ENCODE assay signal across 11 cellular contexts in genomic region chr10:101485681-101486554, GRCh38.
DNase-seq lines count a peak whose midpoint lies in the region; ATAC-seq and TF ChIP-seq lines count a peak whose summit lies in the region.
"Had no signal": no experiment of that assay in that cellular context is flagged by ENCODE, and none has a peak within 500 bp of the region (broad histone marks: within the 10 kb centered on the region; RNA-seq: fewer than 3 reads in every experiment).

No MANE protein-coding gene starts in this region.

- H3K9me2 ChIP-seq in PC-3 (replicated peaks; ENCODE audit: low read length): no peaks in the 10 kb centered on the region

- H3K36me3 ChIP-seq in IMR-90 (ENCODE audit: control insufficient read depth, insufficient read depth, low read length) (no peaks in the 10 kb centered on the region), psoas muscle (ENCODE audit: insufficient read depth in 1 of 2, low read depth in 1 of 2) (no peaks in the 10 kb centered on the region), PC-3 (ENCODE audit: low read depth, low read length) (no peaks in the 10 kb centered on the region)

- 0 out of 2 replicates have a peak overlapping the region, but pooled peaks have one; percentile 31 for H3K23ac ChIP-seq in IMR-90 (ENCODE audit: low read depth, low read length)

- H3K18ac ChIP-seq in IMR-90 (ENCODE audit: low read depth, low read length): no peak overlapping the region

- POLR2A ChIA-PET in IMR-90 (lab: Charles Lee; ENCODE audit: unreplicated experiment): no interaction called here
- POLR2A ChIA-PET in PC-3 (lab: Charles Lee; ENCODE audit: unreplicated experiment): no interaction called here

- H3K79me1 ChIP-seq in IMR-90 (ENCODE audit: low read depth in 1 of 2, low read length in 2 of 2): peaks cover 0 to 4% of the 10 kb centered on the region in 2 experiments; a peak in 1 of 4 replicates

- H4K20me1 ChIP-seq in IMR-90 (ENCODE audit: insufficient read depth, low read length) (peaks cover 9% of the 10 kb centered on the region), PC-3 (ENCODE audit: low read length) (no peaks in the 10 kb centered on the region)

- no peaks in the 10 kb centered on the region for H3K9me3 ChIP-seq in IMR-90 (ENCODE audit: control insufficient read depth, insufficient read depth, low read length)
- no peaks in the 10 kb centered on the region for H3K9me3 ChIP-seq in psoas muscle
- no peaks in the 10 kb centered on the region for H3K9me3 ChIP-seq in PC-3 (ENCODE audit: low read length)

- H2BK20ac ChIP-seq in IMR-90 (ENCODE audit: low read depth, low read length): no peak overlapping the region

- no TSS peak for BruUV-seq in IMR-90 (replicated peaks; lab: Mats Ljungman, UMichigan)
- BruUV-seq in PC-3 (replicated peaks; lab: Mats Ljungman, UMichigan): no TSS peak

- DNase-seq in IMR-90 (no peak), NCI-H69 (lab: John Stamatoyannopoulos, UW) (peak; percentile 95), fibroblast of pulmonary artery (ENCODE audit: low read depth) (peak; percentile 10), psoas muscle (peak in 1 of 2 donors; percentile 17), NCI-H2029 treated with DMSO at 0.1 percent for 48 hours (lab: John Stamatoyannopoulos, UW) (no peak), PC-3 (no peak), iPS-NIHi11 (ENCODE audit: low spot score) (no peak), NCI-H187 (lab: John Stamatoyannopoulos, UW) (no peak)
- DNase-seq: GOT3, naive B cell had no signal

- H3K27ac ChIP-seq in IMR-90 (ENCODE audit: insufficient read depth, low read length) (no peak overlapping the region), psoas muscle (peak overlapping the region; percentile 78), PC-3 (ENCODE audit: low read length) (no peak overlapping the region)
- H3K27ac ChIP-seq: KMS-11 had no signal

- in situ Hi-C loops in IMR-90 (cut with MboI; ENCODE audit: low sequenced_read_pairs): no loop called here

- TF ChIP-seq CTCF in IMR-90 (conservative IDR thresholded peaks at IDR 0.05; ENCODE audit: low read depth, low read length) (no peak), fibroblast of pulmonary artery (IDR thresholded peaks at IDR 0.05; ENCODE audit: low read length, missing control alignments) (no peak), psoas muscle (IDR thresholded peaks at IDR 0.05) (no peak), PC-3 (conservative IDR thresholded peaks at IDR 0.05; ENCODE audit: low read depth, low read length) (no peak)

- H3F3A ChIP-seq in PC-3 (ENCODE audit: low read length, unreplicated experiment): no peaks in the 10 kb centered on the region

- H3K79me2 ChIP-seq in PC-3 (ENCODE audit: low read length): no peaks in the 10 kb centered on the region

- intact Hi-C loops in IMR-90 (cut with micrococcal nuclease) (no loop called here), psoas muscle (cut with DNase I) (loop anchor here in 1 of 2 donors (2.0 kb wide), 1 partner anchor 259 kb away; no protein-coding TSS in a partner anchor), PC-3 (cut with micrococcal nuclease) (no loop called here)

- TF ChIP-seq POLR2A in IMR-90 (IDR thresholded peaks at IDR 0.05; ENCODE audit: low read depth, low read length): no peak

- no peak overlapping the region for H4K91ac ChIP-seq in IMR-90 (ENCODE audit: insufficient read depth, low read depth, low read length)

- H3K56ac ChIP-seq in IMR-90 (ENCODE audit: extremely low read depth, insufficient read depth, low read length): no peak overlapping the region

- no peak overlapping the region for H4K5ac ChIP-seq in IMR-90 (ENCODE audit: low read depth, low read length)

- dilution Hi-C loops in IMR-90 (cut with HindIII; ENCODE audit: low sequenced_read_pairs, unreplicated experiment): no loop called here

- H3K4me1 ChIP-seq in IMR-90 (ENCODE audit: control insufficient read depth, insufficient read depth, low read length): no peaks in the 10 kb centered on the region
- peaks cover 52% of the 10 kb centered on the region for H3K4me1 ChIP-seq in psoas muscle
- H3K4me1 ChIP-seq in PC-3 (ENCODE audit: insufficient read depth, low read length): 0 out of 2 replicates have a peak, but pooled peaks cover 4% of the 10 kb centered on the region

- H3K9ac ChIP-seq in IMR-90 (ENCODE audit: low read depth, low read length) (no peak overlapping the region), PC-3 (ENCODE audit: low read length) (no peak overlapping the region)
- H3K9ac ChIP-seq: KMS-11 had no signal

- H4K8ac ChIP-seq in IMR-90 (ENCODE audit: low read depth in 2 of 2, low read length in 2 of 2): no peak overlapping the region

- H3K27me3 ChIP-seq in IMR-90 (ENCODE audit: control insufficient read depth, insufficient read depth, low read length): no peaks in the 10 kb centered on the region
- H3K27me3 ChIP-seq in psoas muscle (ENCODE audit: insufficient read depth in 3 of 3, low read length in 2 of 3): no peaks in the 10 kb centered on the region
- no peaks in the 10 kb centered on the region for H3K27me3 ChIP-seq in PC-3 (ENCODE audit: low read length)

- H3K14ac ChIP-seq in IMR-90 (replicated peaks; ENCODE audit: low read depth, low read length): no peak overlapping the region

- no peak overlapping the region for H2BK120ac ChIP-seq in IMR-90 (ENCODE audit: low read depth, low read length)

- no peak overlapping the region for H2AK9ac ChIP-seq in IMR-90 (replicated peaks; ENCODE audit: low read depth, low read length, poor library complexity)

- H3K4me3 ChIP-seq in IMR-90 (ENCODE audit: insufficient read depth, low read depth, low read length) (no peak overlapping the region), fibroblast of pulmonary artery (replicated peaks; ENCODE audit: low read depth, low read length) (no peak overlapping the region), psoas muscle (peak overlapping the region; percentile 66), PC-3 (ENCODE audit: low read length) (no peak overlapping the region)

- CTCF ChIA-PET in IMR-90 (lab: Yijun Ruan, JAX) (interaction anchor here (2.3 kb wide), 1 partner anchor 19 kb away, joined by 11 read pairs; no protein-coding TSS in a partner anchor), PC-3 (lab: Charles Lee) (interaction anchor here (0.7 kb wide), 1 partner anchor 1353 kb away, joined by 3 read pairs; no protein-coding TSS in a partner anchor)

- H2AFZ ChIP-seq in IMR-90 (replicated peaks; ENCODE audit: low read length, poor library complexity) (no peak overlapping the region), PC-3 (ENCODE audit: low read length) (no peak overlapping the region)

- H2BK5ac ChIP-seq in IMR-90 (ENCODE audit: low read depth, low read length, poor library complexity, severe bottlenecking): no peak overlapping the region

- TF ChIP-seq RAD21 in IMR-90 (IDR thresholded peaks at IDR 0.05; ENCODE audit: low read length): no peak

- H3K4ac ChIP-seq in IMR-90 (ENCODE audit: low read depth, low read length): no peak overlapping the region

- no peak overlapping the region for H2AK5ac ChIP-seq in IMR-90 (ENCODE audit: low read depth, low read length)

- 54% methylated on average over 11 of the region's 23 CpGs; no CpG with 5 or more reads in 1 of the 2 experiments for WGBS in IMR-90 (ENCODE audit: extremely low coverage in 2 of 2, insufficient read length in 1 of 2), 2 experiments
- 27 to 38% (median 31%) methylated on average over 23 of the region's 23 CpGs for WGBS in psoas muscle, 3 donors

- ATAC-seq in IMR-90 (ENCODE audit: low read depth) (no peak), psoas muscle (peak; percentile 84 to 93 (median 88)), PC-3 (no peak)

- H2BK15ac ChIP-seq in IMR-90 (ENCODE audit: low read depth, low read length): no peak overlapping the region

- H3K4me2 ChIP-seq in IMR-90 (ENCODE audit: low read depth, low read length) (no peak overlapping the region), PC-3 (ENCODE audit: low read length) (no peak overlapping the region)
- H3K4me2 ChIP-seq: KMS-11 had no signal

- H3K9me1 ChIP-seq in IMR-90 (ENCODE audit: insufficient read depth, low read length): no peaks in the 10 kb centered on the region

TF ChIP-seq in IMR-90, 13 proteins besides CTCF, POLR2A, EP300 and RAD21:
- TF ChIP-seq RFX5 (IDR thresholded peaks at IDR 0.05; ENCODE audit: low read depth, low read length) (no peak), FOS (IDR thresholded peaks at IDR 0.05; ENCODE audit: low read depth, low read length) (no peak), RCOR1 (IDR thresholded peaks at IDR 0.05; ENCODE audit: insufficient replicate concordance, low read length) (no peak), CHD1 (IDR thresholded peaks at IDR 0.05; ENCODE audit: low read depth, low read length) (no peak), USF2 (IDR thresholded peaks at IDR 0.05; ENCODE audit: low read depth, low read length) (no peak), MAZ (IDR thresholded peaks at IDR 0.05; ENCODE audit: borderline replicate concordance, low read depth, low read length) (no peak), ELK1 (IDR thresholded peaks at IDR 0.05; ENCODE audit: borderline replicate concordance, low read depth, low read length) (no peak), CEBPB (IDR thresholded peaks at IDR 0.05; ENCODE audit: low read depth, low read length) (no peak), SMC3 (IDR thresholded peaks at IDR 0.05; ENCODE audit: low read depth, low read length) (no peak), MAFK (IDR thresholded peaks at IDR 0.05; ENCODE audit: low read depth, low read length) (no peak), BHLHE40 (IDR thresholded peaks at IDR 0.05; ENCODE audit: low read depth, low read length) (no peak)

Comparison
In these comparisons a context has a peak if more than half of its experiments do, and no peak if none do; other contexts are left out.
1. ATAC-seq: peak in psoas muscle (4 of 4); none in IMR-90 (single experiment) and PC-3 (single experiment).
2. DNase-seq: peak in NCI-H69 (single experiment) and fibroblast of pulmonary artery (single experiment); none in IMR-90 (single experiment), NCI-H2029 treated with DMSO at 0.1 percent for 48 hours (single experiment), PC-3 (single experiment), iPS-NIHi11 (single experiment) and NCI-H187 (0 of 2).